22 cellular contexts compared by ENCODE assay signal in the genomic region with DNA sequence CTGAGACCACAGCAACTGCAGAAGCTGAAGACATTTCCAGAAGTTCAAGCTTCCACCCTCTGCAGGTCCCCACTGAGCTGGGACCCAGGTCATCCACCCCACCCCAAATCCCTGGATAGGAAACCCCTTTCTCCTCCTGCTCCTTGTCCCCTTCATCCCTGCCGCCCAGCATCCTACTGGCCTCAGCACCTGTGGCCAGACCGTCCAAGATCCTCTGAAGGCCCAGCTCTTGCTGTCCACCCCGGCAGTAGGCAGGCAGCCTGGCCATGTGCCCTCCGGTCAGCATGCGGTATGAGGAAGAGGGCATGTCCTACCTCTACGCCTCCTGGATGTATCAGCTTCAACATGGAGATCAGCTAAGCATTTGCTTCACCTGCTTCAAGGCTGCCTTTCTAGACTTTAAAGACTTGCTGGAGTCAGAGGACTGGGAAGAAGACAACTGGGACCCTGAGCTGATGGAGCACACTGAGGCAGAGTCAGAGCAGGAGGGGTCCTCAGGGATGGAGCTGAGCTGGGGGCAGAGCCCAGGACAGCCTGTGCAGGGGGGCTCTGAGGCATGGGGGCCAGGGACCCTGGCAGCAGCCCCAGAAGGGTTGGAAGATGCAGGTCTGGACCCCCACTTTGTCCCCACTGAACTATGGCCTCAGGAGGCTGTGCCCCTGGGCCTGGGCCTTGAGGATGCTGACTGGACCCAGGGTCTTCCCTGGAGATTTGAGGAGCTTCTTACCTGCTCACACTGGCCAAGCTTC. TPM values are rescaled to one million over a fixed set of nuclear protein-coding genes. Genes with fewer than 3 reads are reported as not detected.
"Had no signal": no experiment of that assay in that cellular context is flagged by ENCODE, and none has a peak within 500 bp of the region (broad histone marks: within the 10 kb centered on the region; RNA-seq: fewer than 3 reads in every experiment).

No MANE protein-coding gene starts in this region.

- H3K27ac Mint-ChIP-seq: activated B cell treated with CpG ODN at 0.5 μM for 24 hours; activated CD4-positive, alpha-beta T cell treated with anti-CD3 and anti-CD28 coated beads, Interleukin-2, amount 10 ng/mL, durations not matched to agents 7 days and 5 days; activated naive CD8-positive, alpha-beta T cell treated with anti-CD3 and anti-CD28 coated beads, Interleukin-2, amount 10 ng/mL, durations not matched to agents 7 days and 5 days; nephron progenitor cell; T-cell had no signal

- H3K27ac ChIP-seq: cardiac muscle cell, prostate gland, right atrium auricular region, skin epidermis had no signal

- DNase-seq: activated B cell treated with CpG ODN at 0.5 μM for 24 hours; activated CD4-positive, alpha-beta T cell treated with anti-CD3 and anti-CD28 coated beads, Interleukin-2, amount 10 ng/mL, durations not matched to agents 7 days and 5 days; activated naive CD4-positive, alpha-beta T cell treated with Interleukin-2 at 50 U/mL for 16 hours; activated naive CD8-positive, alpha-beta T cell treated with anti-CD3 and anti-CD28 coated beads, Interleukin-2, amount 10 ng/mL, durations not matched to agents 7 days and 5 days; amygdala; hypothalamus; midbrain; nephron progenitor cell; stimulated activated CD4-positive, alpha-beta T cell treated with anti-CD3 and anti-CD28 coated beads, Interleukin-15, amount 100 ng/mL, for 24 hours; stimulated activated CD4-positive, alpha-beta T cell treated with anti-CD3 and anti-CD28 coated beads, Interleukin-2, amount 100 ng/mL, for 48 hours; T-cell had no signal

- ATAC-seq: SK-N-SH treated with all-trans-retinoic acid at 6 μM for 48 hours, T-cell had no signal

- H3K27me3 ChIP-seq: cardiac muscle cell, right atrium auricular region had no signal

- H3K36me3 Mint-ChIP-seq: activated naive CD8-positive, alpha-beta T cell treated with anti-CD3 and anti-CD28 coated beads, Interleukin-2, amount 10 ng/mL, durations not matched to agents 7 days and 5 days; T-cell had no signal

- H3K4me3 Mint-ChIP-seq: activated B cell treated with CpG ODN at 0.5 μM for 24 hours; activated CD4-positive, alpha-beta T cell treated with anti-CD3 and anti-CD28 coated beads, Interleukin-2, amount 10 ng/mL, durations not matched to agents 7 days and 5 days; activated naive CD8-positive, alpha-beta T cell treated with anti-CD3 and anti-CD28 coated beads, Interleukin-2, amount 10 ng/mL, durations not matched to agents 7 days and 5 days; nephron progenitor cell; T-cell had no signal

- H3K36me3 ChIP-seq: cardiac muscle cell, prostate gland, right atrium auricular region had no signal

- H3K4me1 ChIP-seq: prostate gland, right atrium auricular region had no signal

- H3K4me3 ChIP-seq: cardiac muscle cell, lung, prostate gland, right atrium auricular region, skin epidermis had no signal

- H3K9me3 ChIP-seq: prostate gland, right atrium auricular region had no signal

- H3K9me3 Mint-ChIP-seq: activated B cell treated with CpG ODN at 0.5 μM for 24 hours; activated CD4-positive, alpha-beta T cell treated with anti-CD3 and anti-CD28 coated beads, Interleukin-2, amount 10 ng/mL, durations not matched to agents 7 days and 5 days; activated naive CD8-positive, alpha-beta T cell treated with anti-CD3 and anti-CD28 coated beads, Interleukin-2, amount 10 ng/mL, durations not matched to agents 7 days and 5 days; nephron progenitor cell; T-cell had no signal

RNA-seq across cellular contexts. Expression of a gene that starts 3.0 kb away (rescaled TPM):
- total RNA-seq: activated B cell treated with CpG ODN at 0.5 μM for 24 hours; activated naive CD8-positive, alpha-beta T cell treated with anti-CD3 and anti-CD28 coated beads, Interleukin-2, amount 10 ng/mL, durations not matched to agents 7 days and 5 days; epithelial cell of proximal tubule; frontal cortex; lung; osteocyte; right atrium auricular region; T-cell; ureter had no signal

RNA-seq across cellular contexts. Expression of a gene that starts 9.5 kb away (rescaled TPM):
- total RNA-seq: activated B cell treated with CpG ODN at 0.5 μM for 24 hours; activated CD4-positive, alpha-beta T cell treated with anti-CD3 and anti-CD28 coated beads, Interleukin-2, amount 10 ng/mL, durations not matched to agents 7 days and 5 days; activated naive CD8-positive, alpha-beta T cell treated with anti-CD3 and anti-CD28 coated beads, Interleukin-2, amount 10 ng/mL, durations not matched to agents 7 days and 5 days; epithelial cell of proximal tubule; frontal cortex; osteocyte; prostate gland; T-cell; ureter had no signal

RNA-seq across cellular contexts. Expression of a gene that starts 28.5 kb away (rescaled TPM):
- total RNA-seq: activated B cell treated with CpG ODN at 0.5 μM for 24 hours, cardiac muscle cell had no signal

RNA-seq across cellular contexts. Expression of a gene that starts 44.7 kb away (rescaled TPM):
- total RNA-seq: cardiac muscle cell, epithelial cell of proximal tubule, frontal cortex, myocyte had no signal
